12 cellular contexts compared by ENCODE assay signal in genomic region chr6:145137425-145137824, GRCh38.
DNase-seq lines count a peak whose midpoint lies in the region; ATAC-seq and TF ChIP-seq lines count a peak whose summit lies in the region.
"Had no signal": no experiment of that assay in that cellular context is flagged by ENCODE, and none has a peak within 500 bp of the region (broad histone marks: within the 10 kb centered on the region; RNA-seq: fewer than 3 reads in every experiment).

No MANE protein-coding gene starts in this region.

- H3K36me3 Mint-ChIP-seq in HFFc6 (ENCODE audit: low read depth) = no peaks in the 10 kb centered on the region
- H3K36me3 Mint-ChIP-seq: stimulated activated naive B cell treated with anti-CD40 and anti-IgM and Interleukin-4, amounts not matched to agents 10 μg/mL and 1 μg/mL and 100 μg/mL, for 72 hours had no signal

- no peak overlapping the region for H3K27ac Mint-ChIP-seq in HFFc6
- H3K27ac Mint-ChIP-seq: stimulated activated naive B cell treated with anti-CD40 and anti-IgM and Interleukin-4, amounts not matched to agents 10 μg/mL and 1 μg/mL and 100 μg/mL, for 72 hours had no signal

- peaks cover 12% of the 10 kb centered on the region for H3K4me1 Mint-ChIP-seq in HFFc6 (ENCODE audit: low read depth)
- H3K4me1 Mint-ChIP-seq: stimulated activated naive B cell treated with anti-CD40 and anti-IgM and Interleukin-4, amounts not matched to agents 10 μg/mL and 1 μg/mL and 100 μg/mL, for 72 hours had no signal

- TF ChIP-seq CTCF in AG10803 (conservative IDR thresholded peaks at IDR 0.05; ENCODE audit: low read length) (peak; percentile 47), HFFc6 (IDR thresholded peaks at IDR 0.05) (peak; percentile 71)

- H3K9me3 Mint-ChIP-seq in HFFc6 = no peaks in the 10 kb centered on the region

- H3K4me3 Mint-ChIP-seq in HFFc6 = no peak overlapping the region
- H3K4me3 Mint-ChIP-seq: stimulated activated naive B cell treated with anti-CD40 and anti-IgM and Interleukin-4, amounts not matched to agents 10 μg/mL and 1 μg/mL and 100 μg/mL, for 72 hours had no signal

- no peak overlapping the region for H3K4me3 ChIP-seq in AG10803 (ENCODE audit: low read length)
- H3K4me3 ChIP-seq: esophagus muscularis mucosa had no signal

- DNase-seq in AG10803 (ENCODE audit: low read depth) = peak; percentile 48
- DNase-seq in HFFc6 = peak; percentile 35
- DNase-seq in amniotic epithelial cell (ENCODE audit: low read depth) = peak; percentile 47
- peak; percentile 38 for DNase-seq in kidney tubule cell (ENCODE audit: low spot score)
- no peak for DNase-seq in activated CD4-positive, alpha-beta T cell treated with anti-CD3 and anti-CD28 coated beads, Interleukin-2, amount 50 U/mL, for 48 hours
- DNase-seq: activated CD8-positive, alpha-beta memory T cell treated with anti-CD3 and anti-CD28 coated beads for 24 hours; amygdala; stimulated activated naive B cell treated with anti-CD40 and anti-IgM and Interleukin-4, amounts not matched to agents 10 μg/mL and 1 μg/mL and 100 μg/mL, for 72 hours had no signal

- peaks cover 2% of the 10 kb centered on the region; the same call in 1 of the 2 replicates for H3K27me3 Mint-ChIP-seq in HFFc6 (ENCODE audit: insufficient read depth)

- ATAC-seq in HG02870 (IDR thresholded peaks at IDR 0.05; ENCODE audit: unreplicated experiment) = no peak
- ATAC-seq in HG03457 (IDR thresholded peaks at IDR 0.05; ENCODE audit: unreplicated experiment) = no peak
- no peak for ATAC-seq in GM18498 (IDR thresholded peaks at IDR 0.05; ENCODE audit: unreplicated experiment)
- ATAC-seq: stimulated activated naive B cell treated with anti-CD40 and anti-IgM and Interleukin-4, amounts not matched to agents 10 μg/mL and 1 μg/mL and 100 μg/mL, for 72 hours had no signal

Comparison
In these comparisons a context has a peak if more than half of its experiments do, and no peak if none do; other contexts are left out.
1. DNase-seq: peak in AG10803 (single experiment), HFFc6 (single experiment), amniotic epithelial cell (single experiment) and kidney tubule cell (single experiment); none in activated CD4-positive, alpha-beta T cell treated with anti-CD3 and anti-CD28 coated beads, Interleukin-2, amount 50 U/mL, for 48 hours (0 of 2).